Comparison of ENCODE assay signal across 33 cellular contexts in the genomic region with DNA sequence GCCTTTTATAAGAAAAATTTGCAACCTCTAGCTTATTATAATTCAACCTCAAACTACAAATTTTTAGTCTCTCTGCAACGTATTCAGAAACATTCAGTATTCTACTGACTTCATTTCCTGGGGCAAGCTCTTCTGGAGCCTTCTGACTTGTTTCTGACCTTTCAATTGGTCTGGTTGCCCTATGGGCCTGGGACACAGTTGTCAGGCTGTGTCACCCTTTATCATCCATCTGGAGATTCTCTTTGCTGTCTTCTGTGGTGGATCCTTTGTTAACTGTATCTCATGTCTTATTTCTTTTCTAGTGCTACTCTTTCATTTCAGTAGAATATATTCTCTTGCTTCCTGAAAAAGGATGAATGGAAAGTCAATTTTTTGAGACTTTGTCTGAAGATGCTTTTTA.
"Had no signal": no experiment of that assay in that cellular context is flagged by ENCODE, and none has a peak within 500 bp of the region (broad histone marks: within the 10 kb centered on the region; RNA-seq: fewer than 3 reads in every experiment).

No MANE protein-coding gene starts in this region.

- DNase-seq: Kasumi-1, MG63, NCI-H1048, NCI-H1092 treated with DMSO at 0.1 percent for 48 hours, NCI-H1105 treated with DMSO at 0.1 percent for 48 hours, NCI-H1417, NCI-H1436, NCI-H146, NCI-H1694, NCI-H187, NCI-H1930, NCI-H2029 treated with DMSO at 0.1 percent for 48 hours, NCI-H2081 treated with DMSO at 0.1 percent for 48 hours, NCI-H2107, NCI-H2171, NCI-H226, NCI-H446 treated with DMSO at 0.1 percent for 48 hours, NCI-H510A, NCI-H524, NCI-H526, NCI-H69, NCI-H748 treated with DMSO at 0.1 percent for 48 hours, NCI-H82, PC-9, SHP77, SIG-M5, SJCRH30 had no signal

- H3K4me2 ChIP-seq: PC-9 had no signal

- FAIRE-seq: RCC 7860 had no signal

- H2AFZ ChIP-seq: PC-9 had no signal

- H3K27me3 ChIP-seq: MG63, SJCRH30 had no signal

- H3K4me3 ChIP-seq: MG63, PC-9, SJCRH30, SK-N-MC had no signal

- H3K9me3 ChIP-seq: MG63, SJCRH30 had no signal

- H3K36me3 ChIP-seq: MG63, SJCRH30 had no signal

- H3K27ac ChIP-seq: PC-9, RWPE1, SJCRH30, SK-N-MC had no signal

- ATAC-seq: Panc1, Right ventricle myocardium inferior, SK-N-SH treated with all-trans-retinoic acid at 6 μM for 48 hours had no signal
